10 cellular contexts compared by ENCODE assay signal in genomic region chr11:56066980-56067379, GRCh38. TPM values are rescaled to one million over a fixed set of nuclear protein-coding genes. Genes with fewer than 3 reads are reported as not detected.
"Had no signal": no experiment of that assay in that cellular context is flagged by ENCODE, and none has a peak within 500 bp of the region (broad histone marks: within the 10 kb centered on the region; RNA-seq: fewer than 3 reads in every experiment).

No MANE protein-coding gene starts in this region.

- H3K9me3 Mint-ChIP-seq: GM23338 had no signal

- H3K36me3 ChIP-seq: HAP-1 had no signal

- H3K4me3 ChIP-seq: GM23248, GM23338, HAP-1 had no signal

- DNase-seq: GM23248, GOT3, H7, H9, HCEC 1CT, HFFc6 had no signal

- H3K4me3 Mint-ChIP-seq: GM23338, H9, HFFc6 had no signal

- H3K27ac Mint-ChIP-seq: GM23338, H9, HFFc6 had no signal

- H3K4me1 Mint-ChIP-seq: GM23338, H9 had no signal

- H2AFZ ChIP-seq: GM23248, GM23338 had no signal

- H3K27ac ChIP-seq: GM23248 had no signal

- H3K4me1 ChIP-seq: HAP-1 had no signal

- H3K9me3 ChIP-seq: HAP-1 had no signal

- H3K4me2 ChIP-seq: GM23338 had no signal

RNA-seq across cellular contexts. Expression of gene OR8I2, which starts 26.1 kb away (rescaled TPM):
- total RNA-seq: GM23248, GM23338, H1, H4, H7, H9, HFFc6 had no signal
- polyA plus RNA-seq: GM23248, GM23338, H1 had no signal

RNA-seq across cellular contexts. Expression of gene OR8H2, which starts 36.5 kb away (rescaled TPM):
- total RNA-seq: GM23248, GM23338, H1, H4, H7, H9, HFFc6 had no signal
- polyA plus RNA-seq: GM23248, GM23338, H1 had no signal

RNA-seq across cellular contexts. Expression of gene OR5AS1, which starts 39.5 kb away (rescaled TPM):
- total RNA-seq: GM23248, GM23338, H1, H4, H7, H9, HFFc6 had no signal
- polyA plus RNA-seq: GM23248, GM23338, H1 had no signal

RNA-seq across cellular contexts. Expression of gene OR8H3, which starts 55.2 kb away (rescaled TPM):
- total RNA-seq: GM23248, GM23338, H1, H4, H7, H9, HFFc6 had no signal
- polyA plus RNA-seq: GM23248, GM23338, H1 had no signal
